ENCODE assay signal across 6 cellular contexts in genomic region chr7:14826426-14826825, GRCh38.
"Had no signal": no experiment of that assay in that cellular context is flagged by ENCODE, and none has a peak within 500 bp of the region (broad histone marks: within the 10 kb centered on the region; RNA-seq: fewer than 3 reads in every experiment).

No MANE protein-coding gene starts in this region.

- ATAC-seq: K562 had no signal

- H3K4me3 ChIP-seq: K562 had no signal

- H3K27ac ChIP-seq: HL-60 had no signal

- FAIRE-seq: HTR-8/SVneo, K562 had no signal

- DNase-seq: IMR-90, KBM-7, KG1 had no signal
